7 cellular contexts compared by ENCODE assay signal in genomic region chr3:126180477-126181397, GRCh38. TPM values are rescaled to one million over a fixed set of nuclear protein-coding genes. Genes with fewer than 3 reads are reported as not detected.
A peak's percentile ranks its signal among the peaks of the same experiment; 100 is the strongest.
DNase-seq lines count a peak whose midpoint lies in the region; ATAC-seq and TF ChIP-seq lines count a peak whose summit lies in the region.

TSS of gene ALDH1L1 (minus strand) at chr3:126180586. CDS start at chr3:126160979, 19,607 bp downstream.

- no peak for TF ChIP-seq CTCF in brain microvascular endothelial cell (IDR thresholded peaks at IDR 0.05; ENCODE audit: low read depth, low read length, missing control alignments)

- no peaks in the 10 kb centered on the region for H3K9me3 ChIP-seq in skeletal muscle satellite cell (replicated peaks; ENCODE audit: low read length)

- H3K9ac ChIP-seq in skeletal muscle satellite cell (ENCODE audit: low read depth, low read length), result no peak within 1 kb of the TSS

- H3K27me3 ChIP-seq in brain microvascular endothelial cell (replicated peaks) (no peaks in the 10 kb centered on the region), skeletal muscle satellite cell (ENCODE audit: control insufficient read depth, insufficient read depth, low read length) (peaks cover 24% of the 10 kb centered on the region)

- H3K36me3 ChIP-seq in brain microvascular endothelial cell (replicated peaks) (no peaks in the 10 kb centered on the region), skeletal muscle satellite cell (ENCODE audit: insufficient read depth, low read length) (no peaks in the 10 kb centered on the region)

- DNase-seq in NCI-H1105 treated with DMSO at 0.1 percent for 48 hours (lab: John Stamatoyannopoulos, UW) (peak; percentile 83), brain microvascular endothelial cell (no peak), iPS-NIHi11 (ENCODE audit: low spot score) (peak; percentile 55), NCI-H446 (lab: John Stamatoyannopoulos, UW) (no peak)

- no peak for ATAC-seq in HG02852 (IDR thresholded peaks at IDR 0.05; ENCODE audit: unreplicated experiment)
- no peak for ATAC-seq in stimulated activated memory B cell treated with anti-CD40 and anti-IgM and Interleukin-4, amounts not matched to agents 10 μg/mL and 1 μg/mL and 100 μg/mL, for 72 hours

- in situ Hi-C loops in brain microvascular endothelial cell (cut with HindIII; ENCODE audit: low pct_ligation_motif_present, low sequenced_read_pairs), result no loop called here

- H3K4me1 Mint-ChIP-seq in stimulated activated memory B cell treated with anti-CD40 and anti-IgM and Interleukin-4, amounts not matched to agents 10 μg/mL and 1 μg/mL and 100 μg/mL, for 72 hours, result peaks cover 14% of the 10 kb centered on the region

- H3K27ac Mint-ChIP-seq in stimulated activated memory B cell treated with anti-CD40 and anti-IgM and Interleukin-4, amounts not matched to agents 10 μg/mL and 1 μg/mL and 100 μg/mL, for 72 hours, result no peak within 1 kb of the TSS

- H3K4me3 Mint-ChIP-seq in stimulated activated memory B cell treated with anti-CD40 and anti-IgM and Interleukin-4, amounts not matched to agents 10 μg/mL and 1 μg/mL and 100 μg/mL, for 72 hours, result no peak within 1 kb of the TSS

- H3K4me1 ChIP-seq in skeletal muscle satellite cell (ENCODE audit: control insufficient read depth, insufficient read depth, low read length), result peaks cover 13% of the 10 kb centered on the region

- H3K4me3 ChIP-seq in brain microvascular endothelial cell (ENCODE audit: low read depth, low read length) (peak within 1 kb of the TSS; percentile 55), skeletal muscle satellite cell (ENCODE audit: low read length) (peak within 1 kb of the TSS; percentile 73)

- H3K27ac ChIP-seq in brain microvascular endothelial cell, result no peak within 1 kb of the TSS

- no peaks in the 10 kb centered on the region for H3K36me3 Mint-ChIP-seq in stimulated activated memory B cell treated with anti-CD40 and anti-IgM and Interleukin-4, amounts not matched to agents 10 μg/mL and 1 μg/mL and 100 μg/mL, for 72 hours

- H3K9me3 Mint-ChIP-seq in stimulated activated memory B cell treated with anti-CD40 and anti-IgM and Interleukin-4, amounts not matched to agents 10 μg/mL and 1 μg/mL and 100 μg/mL, for 72 hours, result no peaks in the 10 kb centered on the region

- peaks cover 59% of the 10 kb centered on the region for H3K27me3 Mint-ChIP-seq in stimulated activated memory B cell treated with anti-CD40 and anti-IgM and Interleukin-4, amounts not matched to agents 10 μg/mL and 1 μg/mL and 100 μg/mL, for 72 hours

- peak within 1 kb of the TSS; percentile 97 for H3K4me2 ChIP-seq in skeletal muscle satellite cell (ENCODE audit: low read length)

RNA-seq across cellular contexts. Expression of gene ALDH1L1, which starts in this region (rescaled TPM):
- not detected in 2 replicates for total RNA-seq in skeletal muscle satellite cell (2012; rRNA removed)

Comparison
In these comparisons a context has a peak if more than half of its experiments do, and no peak if none do; other contexts are left out.
1. DNase-seq: peak in NCI-H1105 treated with DMSO at 0.1 percent for 48 hours (single experiment) and iPS-NIHi11 (single experiment); none in brain microvascular endothelial cell (single experiment) and NCI-H446 (0 of 2).